ENCODE assay signal across 2 cellular contexts in genomic region chr22:45672564-45673481, GRCh38.
TF ChIP-seq lines count a peak whose summit lies in the region.

No MANE protein-coding gene starts in this region.

TF ChIP-seq in K562, 482 proteins besides CTCF, POLR2A, EP300 and RAD21:
- peak; percentile 22; the same call in 1 of the 2 replicates for TF ChIP-seq SPI1 (IDR thresholded peaks at IDR 0.05; ENCODE audit: borderline replicate concordance, low read depth, low read length)
- peak; percentile 31 to 46; a peak in 3 of 4 replicates for TF ChIP-seq KDM1A (IDR thresholded peaks at IDR 0.05)
- no peak for TF ChIP-seq ELF2 (CRISPR knock-in tag; IDR thresholded peaks at IDR 0.05)
- TF ChIP-seq FOXP1 (CRISPR knock-in tag; IDR thresholded peaks at IDR 0.05): 0 out of 2 replicates have a peak, but pooled peaks have one; percentile 2
- TF ChIP-seq RBM25 (IDR thresholded peaks at IDR 0.05; ENCODE audit: low read depth, low read length, severe bottlenecking): peak; percentile 95
- 0 out of 2 replicates have a peak, but pooled peaks have one; percentile 7 for TF ChIP-seq ZNF431 (CRISPR knock-in tag; IDR thresholded peaks at IDR 0.05)
- no peak for TF ChIP-seq SRSF7 (optimal IDR thresholded peaks at IDR 0.05; ENCODE audit: low read depth, low read length)
- no peak for TF ChIP-seq STAT6 (CRISPR knock-in tag; IDR thresholded peaks at IDR 0.05)
- TF ChIP-seq GTF2E2 (tag; IDR thresholded peaks at IDR 0.05): no peak
- peak; percentile 72 for TF ChIP-seq BCOR (IDR thresholded peaks at IDR 0.05)
- TF ChIP-seq RNF2 (IDR thresholded peaks at IDR 0.05): no peak
- no peak for TF ChIP-seq CBFA2T3 (IDR thresholded peaks at IDR 0.05)
- peak; percentile 47; the same call in 1 of the 2 replicates for TF ChIP-seq ESRRA (IDR thresholded peaks at IDR 0.05; ENCODE audit: borderline replicate concordance, low read depth)
- TF ChIP-seq ZNF77 (CRISPR knock-in tag; IDR thresholded peaks at IDR 0.05): no peak
- TF ChIP-seq HDAC1 (IDR thresholded peaks at IDR 0.05): peak in 1 of 2 experiments; percentile 12; a peak in 1 of 4 replicates
- TF ChIP-seq ADNP (tag; IDR thresholded peaks at IDR 0.05): peak; percentile 66; the same call in 1 of the 2 replicates

TF ChIP-seq in HepG2, 621 proteins besides CTCF, POLR2A, EP300 and RAD21:
- TF ChIP-seq MTERF4 (CRISPR knock-in tag; IDR thresholded peaks at IDR 0.05) (peak; percentile 54; the same call in 1 of the 2 replicates), TEAD3 (CRISPR knock-in tag; optimal IDR thresholded peaks at IDR 0.05; ENCODE audit: borderline replicate concordance) (no peak), TARDBP (CRISPR knock-in tag; IDR thresholded peaks at IDR 0.05) (0 out of 2 replicates have a peak, but pooled peaks have one; percentile 14), ZBTB7A (CRISPR knock-in tag; IDR thresholded peaks at IDR 0.05) (peak; percentile 31; the same call in 1 of the 2 replicates), HNRNPL (IDR thresholded peaks at IDR 0.05; ENCODE audit: low read depth, low read length) (peak; percentile 61; the same call in 1 of the 2 replicates), DZIP1 (CRISPR knock-in tag; IDR thresholded peaks at IDR 0.05) (peak; percentile 8; the same call in 1 of the 2 replicates), ZNF225 (CRISPR knock-in tag; IDR thresholded peaks at IDR 0.05) (0 out of 2 replicates have a peak, but pooled peaks have one; percentile 77), ZNF234 (CRISPR knock-in tag; conservative IDR thresholded peaks at IDR 0.05) (0 out of 2 replicates have a peak, but pooled peaks have one; percentile 87), ZNF460 (CRISPR knock-in tag; IDR thresholded peaks at IDR 0.05; ENCODE audit: borderline replicate concordance) (no peak), ZNF891 (CRISPR knock-in tag; IDR thresholded peaks at IDR 0.05) (peak; percentile 66; the same call in 1 of the 2 replicates), REPIN1 (CRISPR knock-in tag; IDR thresholded peaks at IDR 0.05; ENCODE audit: borderline replicate concordance, low read depth) (0 out of 2 replicates have a peak, but pooled peaks have one; percentile 19), ZNF138 (CRISPR knock-in tag; IDR thresholded peaks at IDR 0.05; ENCODE audit: low read depth) (peak; percentile 21; the same call in 1 of the 2 replicates), PATZ1 (CRISPR knock-in tag; IDR thresholded peaks at IDR 0.05) (no peak), RXRA (CRISPR knock-in tag; IDR thresholded peaks at IDR 0.05) (0 out of 2 replicates have a peak, but pooled peaks have one; percentile 2), STAG1 (CRISPR knock-in tag; IDR thresholded peaks at IDR 0.05) (no peak), PCBP1 (IDR thresholded peaks at IDR 0.05; ENCODE audit: borderline replicate concordance, low read depth, low read length) (0 out of 2 replicates have a peak, but pooled peaks have one; percentile 20), ZNF709 (CRISPR knock-in tag; IDR thresholded peaks at IDR 0.05) (0 out of 2 replicates have a peak, but pooled peaks have one; percentile 18), ZNF329 (CRISPR knock-in tag; IDR thresholded peaks at IDR 0.05; ENCODE audit: low read depth) (peak; percentile 5; the same call in 1 of the 2 replicates), HNF1B (CRISPR knock-in tag; IDR thresholded peaks at IDR 0.05) (peak; percentile 20; the same call in 1 of the 2 replicates), TSC22D2 (CRISPR knock-in tag; IDR thresholded peaks at IDR 0.05; ENCODE audit: borderline replicate concordance) (no peak), ZNF629 (CRISPR knock-in tag; conservative IDR thresholded peaks at IDR 0.05) (peak; percentile 93), HES4 (CRISPR knock-in tag; IDR thresholded peaks at IDR 0.05; ENCODE audit: borderline replicate concordance) (peak; percentile 50; the same call in 1 of the 2 replicates), NRL (CRISPR knock-in tag; IDR thresholded peaks at IDR 0.05; ENCODE audit: borderline replicate concordance) (peak; percentile 66), ZNF788 (CRISPR knock-in tag; IDR thresholded peaks at IDR 0.05; ENCODE audit: borderline replicate concordance) (0 out of 2 replicates have a peak, but pooled peaks have one; percentile 44), ZNF446 (CRISPR knock-in tag; IDR thresholded peaks at IDR 0.05) (peak; percentile 74; the same call in 1 of the 2 replicates), HOXA3 (CRISPR knock-in tag; IDR thresholded peaks at IDR 0.05) (0 out of 2 replicates have a peak, but pooled peaks have one; percentile 5), ZNF7 (CRISPR knock-in tag; IDR thresholded peaks at IDR 0.05) (no peak), MAFK (conservative IDR thresholded peaks at IDR 0.05 in 1 of 2, IDR thresholded peaks at IDR 0.05 in 1 of 2; ENCODE audit: low read length in 2 of 2) (no peak), CCDC6 (CRISPR knock-in tag; IDR thresholded peaks at IDR 0.05) (0 out of 2 replicates have a peak, but pooled peaks have one; percentile 2), NKX3-1 (CRISPR knock-in tag; IDR thresholded peaks at IDR 0.05) (0 out of 2 replicates have a peak, but pooled peaks have one; percentile 17), CEBPB (IDR thresholded peaks at IDR 0.05; ENCODE audit: borderline replicate concordance, low read depth, low read length) (no peak), ZNF280B (CRISPR knock-in tag; IDR thresholded peaks at IDR 0.05; ENCODE audit: borderline replicate concordance) (peak; percentile 76; the same call in 1 of the 2 replicates), KDM5B (CRISPR knock-in tag; IDR thresholded peaks at IDR 0.05; ENCODE audit: borderline replicate concordance) (0 out of 2 replicates have a peak, but pooled peaks have one; percentile 6), CREB3 (CRISPR knock-in tag; IDR thresholded peaks at IDR 0.05) (no peak), ZMAT3 (CRISPR knock-in tag; conservative IDR thresholded peaks at IDR 0.05) (0 out of 2 replicates have a peak, but pooled peaks have one; percentile 4), ZNF572 (CRISPR knock-in tag; IDR thresholded peaks at IDR 0.05) (0 out of 2 replicates have a peak, but pooled peaks have one; percentile 47)
